Comparison of ENCODE assay signal across 8 cellular contexts in genomic region chr5:64166201-64166959, GRCh38.
DNase-seq lines count a peak whose midpoint lies in the region; ATAC-seq, FAIRE-seq and TF ChIP-seq lines count a peak whose summit lies in the region.

No MANE protein-coding gene starts in this region.

- no peak for FAIRE-seq in urothelium cell line (lab: Jason Lieb, UNC)

- H3K27ac ChIP-seq in coronary artery, result peak overlapping the region; percentile 90 to 94

- no peaks in the 10 kb centered on the region for H3K36me3 Mint-ChIP-seq in stimulated activated naive CD8-positive, alpha-beta T cell treated with anti-CD3 and anti-CD28 coated beads, Interleukin-15, Interleukin-2, amounts not matched to agents 100 ng/mL and 50 ng/mL, for 24 hours (ENCODE audit: low read depth)
- H3K36me3 Mint-ChIP-seq in memory B cell, result no peaks in the 10 kb centered on the region

- ATAC-seq in stimulated activated naive CD8-positive, alpha-beta T cell treated with anti-CD3 and anti-CD28 coated beads, Interleukin-15, Interleukin-2, amounts not matched to agents 100 U/mL and 50 U/mL, for 24 hours, result no peak
- ATAC-seq in memory B cell (ENCODE audit: low read depth) (no peak), HG02884 (IDR thresholded peaks at IDR 0.05; ENCODE audit: unreplicated experiment) (no peak)

- peaks cover 4% of the 10 kb centered on the region for H3K9me3 Mint-ChIP-seq in stimulated activated naive CD8-positive, alpha-beta T cell treated with anti-CD3 and anti-CD28 coated beads, Interleukin-15, Interleukin-2, amounts not matched to agents 100 ng/mL and 50 ng/mL, for 24 hours
- H3K9me3 Mint-ChIP-seq in memory B cell, result no peaks in the 10 kb centered on the region

- no peak for DNase-seq in stimulated activated naive CD8-positive, alpha-beta T cell treated with anti-CD3 and anti-CD28 coated beads, Interleukin-15, Interleukin-2, amounts not matched to agents 100 U/mL and 50 U/mL, for 24 hours
- no peak for DNase-seq in coronary artery (ENCODE audit: low spot score)
- no peak for DNase-seq in memory B cell (ENCODE audit: low spot score in 2 of 2)
- peak; percentile 28 for DNase-seq in urothelium cell line (ENCODE audit: low spot score)
- no peak for DNase-seq in NCI-H1048 (lab: John Stamatoyannopoulos, UW)
- no peak for DNase-seq in EL

- peak overlapping the region; percentile 28 for H3K4me3 Mint-ChIP-seq in stimulated activated naive CD8-positive, alpha-beta T cell treated with anti-CD3 and anti-CD28 coated beads, Interleukin-15, Interleukin-2, amounts not matched to agents 100 ng/mL and 50 ng/mL, for 24 hours
- peak overlapping the region; percentile 21 for H3K4me3 Mint-ChIP-seq in memory B cell

- H3K4me3 ChIP-seq in coronary artery, result peak overlapping the region; percentile 91

- H3K27ac Mint-ChIP-seq in stimulated activated naive CD8-positive, alpha-beta T cell treated with anti-CD3 and anti-CD28 coated beads, Interleukin-15, Interleukin-2, amounts not matched to agents 100 ng/mL and 50 ng/mL, for 24 hours, result no peak overlapping the region
- no peak overlapping the region for H3K27ac Mint-ChIP-seq in memory B cell

- peaks cover 45% of the 10 kb centered on the region for H3K27me3 Mint-ChIP-seq in stimulated activated naive CD8-positive, alpha-beta T cell treated with anti-CD3 and anti-CD28 coated beads, Interleukin-15, Interleukin-2, amounts not matched to agents 100 ng/mL and 50 ng/mL, for 24 hours
- peaks cover 12% of the 10 kb centered on the region for H3K27me3 Mint-ChIP-seq in memory B cell

- peaks cover 4% of the 10 kb centered on the region for H3K4me1 Mint-ChIP-seq in stimulated activated naive CD8-positive, alpha-beta T cell treated with anti-CD3 and anti-CD28 coated beads, Interleukin-15, Interleukin-2, amounts not matched to agents 100 ng/mL and 50 ng/mL, for 24 hours (ENCODE audit: low read depth)
- peaks cover 6% of the 10 kb centered on the region for H3K4me1 Mint-ChIP-seq in memory B cell

- no peak for TF ChIP-seq CTCF in coronary artery (IDR thresholded peaks at IDR 0.05)
